Comparison of ENCODE assay signal across 8 cellular contexts in the genomic region with DNA sequence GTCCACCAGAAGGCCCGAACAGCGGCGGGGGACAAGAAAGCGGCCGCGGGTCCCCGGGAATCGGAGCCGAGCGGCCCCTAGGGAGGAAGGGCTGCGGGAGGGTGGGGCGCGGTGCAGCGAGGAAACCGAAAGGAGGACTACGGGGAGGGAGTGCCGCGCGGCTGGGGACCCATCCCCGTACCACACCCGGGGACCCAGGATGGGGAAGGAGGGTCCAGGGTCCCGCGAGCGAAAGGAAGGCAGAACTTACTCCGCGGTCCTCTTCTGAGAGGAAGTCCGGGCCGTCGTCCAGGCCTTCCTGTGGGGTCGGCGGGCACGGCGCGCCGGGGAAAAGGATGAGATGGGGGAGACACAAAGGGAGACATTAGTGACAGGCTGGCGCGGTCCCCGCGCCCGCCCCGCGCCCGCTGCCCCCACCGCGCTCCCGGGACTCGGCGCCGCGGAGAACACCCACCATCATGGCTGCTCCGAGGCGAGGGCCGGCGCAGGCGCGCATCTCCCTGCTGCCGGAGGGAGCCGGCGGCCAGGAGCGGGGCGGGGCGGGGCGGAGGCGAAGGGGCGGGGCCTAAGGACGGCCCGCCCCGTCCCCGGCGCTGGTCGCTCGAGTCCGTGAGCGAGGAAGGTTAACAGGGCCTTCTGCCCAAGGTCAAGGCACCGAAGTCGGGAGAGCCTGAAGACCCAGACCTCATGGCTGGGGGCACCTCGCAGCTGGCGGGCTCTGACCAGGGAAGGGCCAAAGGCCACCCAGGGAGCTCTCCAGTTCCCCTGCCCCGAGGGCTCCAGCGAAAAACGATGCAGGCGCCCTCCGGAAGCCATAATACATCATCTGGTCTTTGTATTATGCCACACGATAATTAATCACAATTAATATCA. TPM values are rescaled to one million over a fixed set of nuclear protein-coding genes. Genes with fewer than 3 reads are reported as not detected.
DNase-seq lines count a peak whose midpoint lies in the region; ATAC-seq and TF ChIP-seq lines count a peak whose summit lies in the region.

A gene (minus strand): TSS at position 492 of the 873 bp plus-strand sequence. CDS start 32 bp downstream, at position 460.

- peak within 1 kb of the TSS; percentile 82 for H2AFZ ChIP-seq in parathyroid adenoma

- ATAC-seq in Right ventricle myocardium superior (ENCODE audit: poor library complexity): peak; percentile 98

- H3K4me3 ChIP-seq in GM06990 (replicated peaks; ENCODE audit: low read depth, low read length): peak within 1 kb of the TSS; percentile 92
- H3K4me3 ChIP-seq in H7 (ENCODE audit: insufficient read depth, low read depth, low read length): peak within 1 kb of the TSS; percentile 93
- peak within 1 kb of the TSS; percentile 95 for H3K4me3 ChIP-seq in parathyroid adenoma (ENCODE audit: low read depth, low read length)
- H3K4me3 ChIP-seq in tibial artery: peak within 1 kb of the TSS; percentile 67 to 97

- H3K36me3 ChIP-seq in GM06990 (ENCODE audit: control insufficient read depth, insufficient read depth, low read length) (no peaks in the 10 kb centered on the region), H7 (replicated peaks; ENCODE audit: control insufficient read depth, insufficient read depth, low read length) (no peaks in the 10 kb centered on the region), parathyroid adenoma (ENCODE audit: control insufficient read depth, insufficient read depth, low read length) (no peaks in the 10 kb centered on the region), tibial artery (peaks cover 0 to 4% (median 0%) of the 10 kb centered on the region in 3 donors)

- intact Hi-C loops in Right ventricle myocardium superior (cut with DNase I) (no loop called here), tibial artery (cut with DNase I; ENCODE audit: low total_unique reads) (loop anchor here (10.0 kb wide), 1 partner anchor 95 kb away; a partner anchor contains a TSS)

- H3K9me3 ChIP-seq in parathyroid adenoma (ENCODE audit: control insufficient read depth, low read length) (no peaks in the 10 kb centered on the region), tibial artery (no peaks in the 10 kb centered on the region)

- peak within 1 kb of the TSS; percentile 68 for H3K9ac ChIP-seq in parathyroid adenoma

- H3K79me2 ChIP-seq in parathyroid adenoma: peaks cover 22% of the 10 kb centered on the region

- H3K4me1 ChIP-seq in parathyroid adenoma (peaks cover 3% of the 10 kb centered on the region), tibial artery (peaks cover 0 to 34% (median 11%) of the 10 kb centered on the region in 4 donors)

- H3K4me2 ChIP-seq in parathyroid adenoma (ENCODE audit: low read length): peak within 1 kb of the TSS; percentile 81

- H3K27me3 ChIP-seq in GM06990 (replicated peaks; ENCODE audit: control insufficient read depth, insufficient read depth, low read length): no peaks in the 10 kb centered on the region
- no peaks in the 10 kb centered on the region for H3K27me3 ChIP-seq in H7 (ENCODE audit: control insufficient read depth, insufficient read depth, low read length)
- H3K27me3 ChIP-seq in parathyroid adenoma (ENCODE audit: control insufficient read depth, insufficient read depth, low read length): no peaks in the 10 kb centered on the region
- H3K27me3 ChIP-seq in tibial artery: no peaks in the 10 kb centered on the region

- peak; percentile 86 for DNase-seq in GM06990 (ENCODE audit: extremely low read depth, insufficient read length)
- peak; percentile 99 for DNase-seq in H7
- peak; percentile 67 for DNase-seq in M059J (ENCODE audit: low read depth)
- DNase-seq in SW480 (ENCODE audit: low spot score): peak; percentile 65
- DNase-seq in activated naive CD8-positive, alpha-beta T cell treated with anti-CD3 and anti-CD28 coated beads, Interleukin-2, amount 50 U/mL, for 16 hours (ENCODE audit: low read depth, low spot score): peak; percentile 63
- DNase-seq in Right ventricle myocardium superior: peak; percentile 92
- peak; percentile 84 to 91 for DNase-seq in tibial artery

- no peak for TF ChIP-seq CTCF in GM06990 (IDR thresholded peaks at IDR 0.05; ENCODE audit: insufficient read depth, low read length, poor library complexity, severe bottlenecking)
- no peak for TF ChIP-seq CTCF in parathyroid adenoma (IDR thresholded peaks at IDR 0.05)
- no peak for TF ChIP-seq CTCF in tibial artery (IDR thresholded peaks at IDR 0.05)

- H3K27ac ChIP-seq in parathyroid adenoma (peak within 1 kb of the TSS; percentile 79), tibial artery (peak within 1 kb of the TSS; percentile 88 to 96)

RNA-seq across cellular contexts. Expression of the gene that starts here (rescaled TPM):
- 75.2 and 94.9 TPM in 2 replicates for total RNA-seq in H7 (2014; rRNA removed; shearing (Covaris generic))
- total RNA-seq in M059J (2014; rRNA removed; shearing (Covaris generic)): 188 and 396 TPM in 2 replicates
- 66.9 TPM for total RNA-seq in Right ventricle myocardium superior

Comparison
In these comparisons a context has a peak if more than half of its experiments do, and no peak if none do; other contexts are left out.
1. Peak in every context shown above with its lines: DNase-seq, ATAC-seq, H3K4me3 ChIP-seq and H3K27ac ChIP-seq.